In the genomic region with DNA sequence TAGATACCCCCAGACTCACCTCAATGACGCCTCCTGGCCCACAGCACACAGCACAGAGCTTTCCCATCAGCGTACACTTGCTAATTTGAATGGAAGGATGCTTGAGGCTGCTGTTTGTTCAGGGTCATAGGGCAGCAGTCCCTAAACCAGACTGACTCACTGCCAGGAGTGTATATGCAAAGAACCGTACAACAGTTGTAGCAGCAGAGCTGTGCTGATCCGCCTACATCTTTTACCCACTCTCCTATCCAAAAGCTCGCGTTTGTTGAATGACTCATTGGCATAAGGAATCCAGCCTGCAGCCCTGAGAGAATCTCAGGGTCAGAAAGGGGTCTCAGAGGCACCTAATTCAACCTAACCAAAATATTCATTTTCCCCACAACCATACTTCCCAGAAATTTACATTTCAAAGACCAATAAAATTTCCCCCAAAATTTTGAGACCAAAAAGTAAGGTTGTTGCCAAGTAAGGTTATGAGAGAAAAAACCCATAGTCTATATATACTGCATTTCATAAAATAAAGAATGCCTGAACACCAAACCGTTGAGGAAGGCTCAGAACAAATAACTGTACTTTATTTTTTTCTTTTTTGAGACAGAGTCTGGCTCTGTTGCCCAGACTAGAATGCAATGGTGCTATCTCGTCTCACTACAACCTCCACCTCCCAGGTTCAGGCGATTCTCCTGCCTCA, we compare ENCODE assay signal across 9 cellular contexts. TPM values are rescaled to one million over a fixed set of nuclear protein-coding genes. Genes with fewer than 3 reads are reported as not detected.
DNase-seq lines count a peak whose midpoint lies in the region; ATAC-seq, FAIRE-seq and TF ChIP-seq lines count a peak whose summit lies in the region.
"Had no signal": no experiment of that assay in that cellular context is flagged by ENCODE, and none has a peak within 500 bp of the region (broad histone marks: within the 10 kb centered on the region; RNA-seq: fewer than 3 reads in every experiment).

No MANE protein-coding gene starts in this region.

- H3K4me1 Mint-ChIP-seq in astrocyte (ENCODE audit: low read depth, unreplicated experiment) (peaks cover 6% of the 10 kb centered on the region), osteocyte (ENCODE audit: unreplicated experiment) (peaks cover 20% of the 10 kb centered on the region), glutamatergic neuron (ENCODE audit: low read depth, unreplicated experiment) (peaks cover 5% of the 10 kb centered on the region), endodermal cell (peaks cover 4% of the 10 kb centered on the region)

- H3K4me3 Mint-ChIP-seq in astrocyte (ENCODE audit: unreplicated experiment) (no peak overlapping the region), osteocyte (ENCODE audit: unreplicated experiment) (no peak overlapping the region), glutamatergic neuron (ENCODE audit: unreplicated experiment) (no peak overlapping the region), endodermal cell (no peak overlapping the region)

- H3K27ac ChIP-seq in DND-41 (ENCODE audit: low read length) (peak overlapping the region; percentile 36), astrocyte (ENCODE audit: low read depth, low read length) (no peak overlapping the region), endodermal cell (ENCODE audit: low read depth, low read length) (no peak overlapping the region)

- H3K4me1 ChIP-seq in DND-41 (ENCODE audit: insufficient read depth, low read length): peaks cover 36% of the 10 kb centered on the region
- H3K4me1 ChIP-seq in astrocyte (ENCODE audit: insufficient read depth, low read length): peaks cover 8% of the 10 kb centered on the region
- H3K4me1 ChIP-seq in endodermal cell (ENCODE audit: control insufficient read depth, insufficient read depth, low read length): no peaks in the 10 kb centered on the region

- no peak for ATAC-seq in DND-41 (ENCODE audit: insufficient read depth, low read depth)

- no peak for FAIRE-seq in astrocyte (lab: Jason Lieb, UNC)

- H3K4me3 ChIP-seq in DND-41 (ENCODE audit: low read depth in 1 of 2, low read length in 2 of 2): no peak overlapping the region
- H3K4me3 ChIP-seq in MG63: no peak overlapping the region
- H3K4me3 ChIP-seq in astrocyte (ENCODE audit: insufficient read depth, low read depth, low read length): no peak overlapping the region
- H3K4me3 ChIP-seq in endodermal cell (ENCODE audit: low read length): no peak overlapping the region

- H3K27ac Mint-ChIP-seq in astrocyte (ENCODE audit: unreplicated experiment) (no peak overlapping the region), osteocyte (ENCODE audit: unreplicated experiment) (peak overlapping the region; percentile 1), glutamatergic neuron (ENCODE audit: unreplicated experiment) (no peak overlapping the region), endodermal cell (no peak overlapping the region)

- no peak overlapping the region for H2AFZ ChIP-seq in DND-41 (ENCODE audit: low read depth, low read length)
- H2AFZ ChIP-seq in astrocyte (ENCODE audit: low read depth, low read length): no peak overlapping the region

- H3K79me2 ChIP-seq in DND-41 (ENCODE audit: insufficient read depth, low read length) (peaks cover 55% of the 10 kb centered on the region), astrocyte (ENCODE audit: insufficient read depth, low read length) (no peaks in the 10 kb centered on the region)

- no peak for TF ChIP-seq CTCF in DND-41 (IDR thresholded peaks at IDR 0.05; ENCODE audit: borderline replicate concordance, extremely low read depth, low read length, poor library complexity, severe bottlenecking)
- TF ChIP-seq CTCF in astrocyte (IDR thresholded peaks at IDR 0.05; ENCODE audit: insufficient read depth, low read depth, low read length): no peak
- no peak for TF ChIP-seq CTCF in osteocyte (IDR thresholded peaks at IDR 0.05)
- no peak for TF ChIP-seq CTCF in glutamatergic neuron (IDR thresholded peaks at IDR 0.05; ENCODE audit: partially characterized antibody, unreplicated experiment)
- TF ChIP-seq CTCF in endodermal cell (conservative IDR thresholded peaks at IDR 0.05): no peak

- no peak overlapping the region for H3K4me2 ChIP-seq in DND-41 (ENCODE audit: insufficient read depth, low read length)
- H3K4me2 ChIP-seq in astrocyte (ENCODE audit: low read length): peak overlapping the region; percentile 27

- H3K9me3 ChIP-seq in DND-41 (ENCODE audit: insufficient read depth, low read length, severe bottlenecking) (no peaks in the 10 kb centered on the region), MG63 (no peaks in the 10 kb centered on the region), astrocyte (ENCODE audit: insufficient read depth, low read depth, low read length) (no peaks in the 10 kb centered on the region), endodermal cell (ENCODE audit: control insufficient read depth, low read length) (no peaks in the 10 kb centered on the region)

- H3K9me3 Mint-ChIP-seq in astrocyte (ENCODE audit: unreplicated experiment) (peaks cover 4% of the 10 kb centered on the region), osteocyte (ENCODE audit: unreplicated experiment) (no peaks in the 10 kb centered on the region), glutamatergic neuron (ENCODE audit: unreplicated experiment) (no peaks in the 10 kb centered on the region), endodermal cell (no peaks in the 10 kb centered on the region)

- no peak for DNase-seq in DND-41
- DNase-seq in MG63: peak; percentile 70
- peak; percentile 84 for DNase-seq in astrocyte (ENCODE audit: low read depth)
- no peak for DNase-seq in osteocyte (ENCODE audit: extremely low spot score, unreplicated experiment)
- no peak for DNase-seq in glutamatergic neuron
- no peak for DNase-seq in endodermal cell
- DNase-seq in NCI-H2029 (lab: John Stamatoyannopoulos, UW): no peak
- DNase-seq in GF-D8 (lab: John Stamatoyannopoulos, UW): no peak
- DNase-seq: NCI-H1694 treated with DMSO at 0.1 percent for 48 hours had no signal

- H3K27me3 Mint-ChIP-seq in astrocyte (ENCODE audit: low read depth, unreplicated experiment) (peaks cover 2% of the 10 kb centered on the region), osteocyte (ENCODE audit: unreplicated experiment) (no peaks in the 10 kb centered on the region), glutamatergic neuron (ENCODE audit: unreplicated experiment) (no peaks in the 10 kb centered on the region), endodermal cell (ENCODE audit: insufficient read depth) (no peaks in the 10 kb centered on the region)

- H3K36me3 Mint-ChIP-seq in astrocyte (ENCODE audit: low read depth, unreplicated experiment) (no peaks in the 10 kb centered on the region), osteocyte (ENCODE audit: unreplicated experiment) (peaks cover 9% of the 10 kb centered on the region), glutamatergic neuron (ENCODE audit: unreplicated experiment) (no peaks in the 10 kb centered on the region), endodermal cell (ENCODE audit: low read depth) (no peaks in the 10 kb centered on the region)

- 67 to 68% methylated on average over 5 to 9 of the region's 9 CpGs for WGBS in endodermal cell (ENCODE audit: insufficient coverage in 1 of 2, insufficient read length in 1 of 2), 2 experiments

- H3K36me3 ChIP-seq in DND-41 (ENCODE audit: insufficient read depth, low read length) (no peaks in the 10 kb centered on the region; the same call in 1 of the 2 replicates), MG63 (no peaks in the 10 kb centered on the region), astrocyte (ENCODE audit: insufficient read depth, low read length) (no peaks in the 10 kb centered on the region), endodermal cell (ENCODE audit: control insufficient read depth, insufficient read depth, low read length) (no peaks in the 10 kb centered on the region)

- H3K27me3 ChIP-seq in DND-41 (ENCODE audit: insufficient read depth, low read length, poor library complexity): no peaks in the 10 kb centered on the region
- H3K27me3 ChIP-seq in MG63: no peaks in the 10 kb centered on the region
- H3K27me3 ChIP-seq in astrocyte (ENCODE audit: insufficient read depth, low read length): no peaks in the 10 kb centered on the region
- no peaks in the 10 kb centered on the region for H3K27me3 ChIP-seq in endodermal cell (ENCODE audit: control insufficient read depth, insufficient read depth, low read length, poor library complexity, severe bottlenecking)

- no peaks in the 10 kb centered on the region for H4K20me1 ChIP-seq in DND-41 (ENCODE audit: insufficient read depth, low read length)
- no peaks in the 10 kb centered on the region for H4K20me1 ChIP-seq in astrocyte (ENCODE audit: insufficient read depth, low read length)

- H3K9ac ChIP-seq in DND-41 (ENCODE audit: low read depth, low read length): no peak overlapping the region
- no peak overlapping the region for H3K9ac ChIP-seq in astrocyte (ENCODE audit: low read length)
- H3K9ac ChIP-seq in endodermal cell (ENCODE audit: extremely low read depth, low read length, poor library complexity, severe bottlenecking): no peak overlapping the region

RNA-seq across cellular contexts. Expression of a gene that starts 35.3 kb away (rescaled TPM):
- 7.5 and 29.8 TPM in 2 replicates for total RNA-seq in MG63 (2014; rRNA removed; shearing (Covaris generic); ENCODE audit: low replicate concordance)
- total RNA-seq in astrocyte (64.8 and 69.9 TPM in 2 replicates), osteocyte (82.7 and 91.2 TPM in 2 replicates), glutamatergic neuron (ENCODE audit: unreplicated experiment) (27.1 TPM), endodermal cell (10 to 100 TPM in 1 of 2 donors, 1 to 10 TPM in 1; 8.5 to 11.7 TPM)
- polyA plus RNA-seq in endodermal cell (2013, experiment 1 of 2): 16.0 TPM
- 15.9 TPM for polyA plus RNA-seq in endodermal cell (2013, experiment 2 of 2)

RNA-seq across cellular contexts. Expression of a gene that starts 55.6 kb away (rescaled TPM):
- total RNA-seq in MG63 (2014; rRNA removed; shearing (Covaris generic); ENCODE audit: low replicate concordance): 34.0 and 64.8 TPM in 2 replicates
- total RNA-seq in astrocyte: 41.2 and 43.1 TPM in 2 replicates
- 20.2 and 22.7 TPM in 2 replicates for total RNA-seq in osteocyte
- 36.2 TPM for total RNA-seq in glutamatergic neuron (ENCODE audit: unreplicated experiment)
- 10 to 100 TPM; 29.4 to 36.3 TPM for total RNA-seq in endodermal cell
- polyA plus RNA-seq in endodermal cell (2013, experiment 1 of 2): 35.8 TPM
- 29.1 TPM for polyA plus RNA-seq in endodermal cell (2013, experiment 2 of 2)

RNA-seq across cellular contexts. Expression of a gene that starts 56.0 kb away (rescaled TPM):
- 7.7 and 13.7 TPM in 2 replicates for total RNA-seq in MG63 (2014; rRNA removed; shearing (Covaris generic); ENCODE audit: low replicate concordance)
- total RNA-seq in astrocyte (27.1 and 28.9 TPM in 2 replicates), osteocyte (24.3 and 30.0 TPM in 2 replicates), glutamatergic neuron (ENCODE audit: unreplicated experiment) (30.9 TPM), endodermal cell (10 to 100 TPM; 27.4 to 38.4 TPM)
- 24.3 TPM for polyA plus RNA-seq in endodermal cell (2013, experiment 1 of 2)
- polyA plus RNA-seq in endodermal cell (2013, experiment 2 of 2): 22.4 TPM

Comparison
In these comparisons a context has a peak if more than half of its experiments do, and no peak if none do; other contexts are left out.
1. DNase-seq: peak in MG63 (single experiment) and astrocyte (single experiment); none in DND-41 (single experiment), osteocyte (single experiment), glutamatergic neuron (single experiment), endodermal cell (single experiment), NCI-H2029 (single experiment) and GF-D8 (single experiment).